Comparison of ENCODE assay signal across 8 cellular contexts in genomic region chr4:106502106-106502699, GRCh38.
DNase-seq lines count a peak whose midpoint lies in the region; ATAC-seq and TF ChIP-seq lines count a peak whose summit lies in the region.

No MANE protein-coding gene starts in this region.

- 6 to 7% methylated on average over 11 of the region's 11 CpGs for WGBS in heart right ventricle, 2 donors

- peaks cover 0 to 2% of the 10 kb centered on the region in 2 donors for H3K36me3 Mint-ChIP-seq in activated T-cell treated with anti-CD3 and anti-CD28 coated beads, Interleukin-2, amount 50 U/mL, for 72 hours (ENCODE audit: insufficient read depth in 2 of 2)

- no peaks in the 10 kb centered on the region for H3K36me3 ChIP-seq in heart right ventricle
- no peaks in the 10 kb centered on the region for H3K36me3 ChIP-seq in skeletal muscle satellite cell (ENCODE audit: insufficient read depth, low read length)

- H3K27ac ChIP-seq in heart right ventricle: no peak overlapping the region

- DNase-seq in COLO668 (lab: John Stamatoyannopoulos, UW; ENCODE audit: unreplicated experiment) (peak; percentile 70), NCI-H748 treated with DMSO at 0.1 percent for 48 hours (lab: John Stamatoyannopoulos, UW) (peak; percentile 14), heart right ventricle (peak; percentile 37 to 42), NCI-H1048 (lab: John Stamatoyannopoulos, UW) (no peak)
- DNase-seq in activated T-cell treated with anti-CD3 and anti-CD28 coated beads, Interleukin-2, amount 50 U/mL, for 72 hours: peak; percentile 42

- H3K9ac ChIP-seq in skeletal muscle satellite cell (ENCODE audit: low read depth, low read length): no peak overlapping the region

- H3K4me1 Mint-ChIP-seq in activated T-cell treated with anti-CD3 and anti-CD28 coated beads, Interleukin-2, amount 50 U/mL, for 72 hours (ENCODE audit: low read depth): no peaks in the 10 kb centered on the region

- peaks cover 0 to 2% of the 10 kb centered on the region in 2 donors for H3K9me3 Mint-ChIP-seq in activated T-cell treated with anti-CD3 and anti-CD28 coated beads, Interleukin-2, amount 50 U/mL, for 72 hours

- peaks cover 0 to 7% (median 0%) of the 10 kb centered on the region in 7 donors for H3K27me3 ChIP-seq in heart right ventricle
- no peaks in the 10 kb centered on the region for H3K27me3 ChIP-seq in skeletal muscle satellite cell (ENCODE audit: control insufficient read depth, insufficient read depth, low read length)

- H3K4me1 ChIP-seq in heart right ventricle (peaks cover 0 to 6% (median 0%) of the 10 kb centered on the region in 9 donors), skeletal muscle satellite cell (ENCODE audit: control insufficient read depth, insufficient read depth, low read length) (peaks cover 4% of the 10 kb centered on the region)

- peaks cover 25% of the 10 kb centered on the region for H3K27me3 Mint-ChIP-seq in activated T-cell treated with anti-CD3 and anti-CD28 coated beads, Interleukin-2, amount 50 U/mL, for 72 hours (ENCODE audit: low read depth)

- intact Hi-C loops in heart right ventricle (cut with DNase I): loop anchor here in 9 of 10 donors (1.0 to 10.0 kb wide), 6 partner anchors 130 to 237 kb away; partner anchors contain the start of gene GIMD1 (in 5 of the 9)

- no peak overlapping the region for H3K27ac Mint-ChIP-seq in activated T-cell treated with anti-CD3 and anti-CD28 coated beads, Interleukin-2, amount 50 U/mL, for 72 hours

- peak; percentile 29 to 76 (median 65) for TF ChIP-seq CTCF in heart right ventricle (IDR thresholded peaks at IDR 0.05)

- H3K4me3 ChIP-seq in heart right ventricle (no peak overlapping the region), skeletal muscle satellite cell (ENCODE audit: low read length) (no peak overlapping the region)

- peak overlapping the region; percentile 32 for H3K4me2 ChIP-seq in skeletal muscle satellite cell (ENCODE audit: low read length)

- ATAC-seq in GM18909 (IDR thresholded peaks at IDR 0.05; ENCODE audit: poor library complexity, unreplicated experiment) (peak; percentile 90), HG03103 (IDR thresholded peaks at IDR 0.05; ENCODE audit: low read depth, unreplicated experiment) (peak; percentile 90), heart right ventricle (peak in 1 of 8 donors; percentile 67)
- peak; percentile 29 to 58 for ATAC-seq in activated T-cell treated with anti-CD3 and anti-CD28 coated beads, Interleukin-2, amount 50 U/mL, for 72 hours (replicated peaks in 1 of 2)

- H3K9me3 ChIP-seq in heart right ventricle (no peaks in the 10 kb centered on the region), skeletal muscle satellite cell (replicated peaks; ENCODE audit: low read length) (no peaks in the 10 kb centered on the region)

- no peak overlapping the region for H3K4me3 Mint-ChIP-seq in activated T-cell treated with anti-CD3 and anti-CD28 coated beads, Interleukin-2, amount 50 U/mL, for 72 hours
